12 cellular contexts compared by ENCODE assay signal in genomic region chr9:114207034-114207815, GRCh38. TPM values are rescaled to one million over a fixed set of nuclear protein-coding genes. Genes with fewer than 3 reads are reported as not detected.
A peak's percentile ranks its signal among the peaks of the same experiment; 100 is the strongest.
DNase-seq lines count a peak whose midpoint lies in the region; ATAC-seq and TF ChIP-seq lines count a peak whose summit lies in the region.
"Had no signal": no experiment of that assay in that cellular context is flagged by ENCODE, and none has a peak within 500 bp of the region (broad histone marks: within the 10 kb centered on the region; RNA-seq: fewer than 3 reads in every experiment).

No MANE protein-coding gene starts in this region.

- no peak overlapping the region for H2BK12ac ChIP-seq in H9 (ENCODE audit: insufficient read length, low read depth, low read length)

- no peaks in the 10 kb centered on the region for H3K27me3 ChIP-seq in tibial nerve
- H3K27me3 ChIP-seq in H9 (ENCODE audit: insufficient read depth, low read length): no peaks in the 10 kb centered on the region

- no peaks in the 10 kb centered on the region for H4K20me1 ChIP-seq in H9 (ENCODE audit: control insufficient read depth, insufficient read depth, insufficient read length)

- no peak overlapping the region for H3K4me3 Mint-ChIP-seq in H9
- H3K4me3 Mint-ChIP-seq: neural crest cell had no signal

- no peak overlapping the region for H2BK120ac ChIP-seq in H9 (ENCODE audit: low read depth, low read length, poor library complexity, severe bottlenecking)

- H4K5ac ChIP-seq in H9 (ENCODE audit: insufficient read length, low read depth, low read length): no peak overlapping the region

- TF ChIP-seq EP300 in tibial nerve (IDR thresholded peaks at IDR 0.05): no peak

- DNase-seq in DMS53 (lab: John Stamatoyannopoulos, UW) (peak; percentile 13), DMS53 treated with DMSO at 0.1 percent for 48 hours (lab: John Stamatoyannopoulos, UW; ENCODE audit: unreplicated experiment) (no peak), coronary artery (ENCODE audit: low spot score) (no peak), kidney tubule cell (ENCODE audit: low spot score) (peak; percentile 74), tibial nerve (ENCODE audit: low spot score in 2 of 2) (no peak), H9 (no peak)
- DNase-seq in stimulated activated CD4-positive, alpha-beta T cell treated with anti-CD3 and anti-CD28 coated beads, Interleukin-1b, Interleukin-23, amount 100 ng/mL, for 48 hours: no peak
- DNase-seq: 8988T, activated gamma-delta T cell treated with Interleukin-2 at 50 U/mL for 16 hours, erythroblast had no signal

- no peak overlapping the region for H3K9ac ChIP-seq in H9 (ENCODE audit: extremely low read depth, insufficient read length, low read length)

- no peak overlapping the region for H3K4ac ChIP-seq in H9 (ENCODE audit: low read depth, low read length)

- H3K27me3 Mint-ChIP-seq in H9 (ENCODE audit: low read depth): no peaks in the 10 kb centered on the region

- no peak overlapping the region for H4K8ac ChIP-seq in H9 (replicated peaks; ENCODE audit: insufficient read length, low read depth, low read length)

- H3K14ac ChIP-seq in H9 (ENCODE audit: insufficient read depth, low read length): no peak overlapping the region

- no peak overlapping the region for H2BK15ac ChIP-seq in H9 (ENCODE audit: low read depth, low read length)

- no peak overlapping the region for H3K56ac ChIP-seq in H9 (ENCODE audit: insufficient read length, low read depth, low read length)

- TF ChIP-seq CTCF in coronary artery (IDR thresholded peaks at IDR 0.05) (no peak), tibial nerve (IDR thresholded peaks at IDR 0.05) (no peak), H9 (conservative IDR thresholded peaks at IDR 0.05) (no peak)

- no peak overlapping the region for H3K18ac ChIP-seq in H9 (ENCODE audit: insufficient read length, low read depth, low read length)

- no peaks in the 10 kb centered on the region for H3K79me1 ChIP-seq in H9 (ENCODE audit: insufficient read depth, low read depth, low read length, poor library complexity, severe bottlenecking)

- peak overlapping the region in 1 of 3 experiments; percentile 23; a peak in 3 of 7 replicates for H3K27ac Mint-ChIP-seq in H9

- H3K23ac ChIP-seq in H9 (ENCODE audit: insufficient read length, low read depth, low read length): no peak overlapping the region

- no peaks in the 10 kb centered on the region for H3K9me3 Mint-ChIP-seq in H9
- H3K9me3 Mint-ChIP-seq: neural crest cell had no signal

- H2AK5ac ChIP-seq in H9 (ENCODE audit: insufficient read length, low read length): no peak overlapping the region

- H2BK20ac ChIP-seq in H9 (ENCODE audit: low read depth, low read length, poor library complexity, severe bottlenecking): no peak overlapping the region

- H3K4me1 Mint-ChIP-seq in H9: peaks cover 15 to 34% of the 10 kb centered on the region in 2 experiments

- 54 to 56% methylated on average over 9 of the region's 9 CpGs for WGBS in tibial nerve, 2 donors
- WGBS in H9 (ENCODE audit: extremely low coverage, insufficient read length, low lambda C conversion rate): no CpG with 5 or more reads among the region's 9 CpGs

- peaks cover 0 to 14% (median 0%) of the 10 kb centered on the region in 3 experiments; a peak in 3 of 7 replicates for H3K36me3 Mint-ChIP-seq in H9 (ENCODE audit: insufficient read depth in 1 of 3, low read depth in 3 of 3)

- H3K4me3 ChIP-seq in coronary artery (no peak overlapping the region), tibial nerve (no peak overlapping the region)

- no peaks in the 10 kb centered on the region for H3K23me2 ChIP-seq in H9 (ENCODE audit: insufficient read length, low read depth, low read length, poor library complexity, severe bottlenecking)

- no peak overlapping the region for H2BK5ac ChIP-seq in H9 (ENCODE audit: insufficient read length, low read length)

- H2AFZ ChIP-seq in H9 (ENCODE audit: low read length): no peak overlapping the region

- H3K79me2 ChIP-seq in H9 (ENCODE audit: insufficient read depth, low read length): no peaks in the 10 kb centered on the region

- H3K9me3 ChIP-seq in tibial nerve (no peaks in the 10 kb centered on the region), H9 (ENCODE audit: control insufficient read depth, low read depth, low read length) (no peaks in the 10 kb centered on the region)

- H3K4me1 ChIP-seq in tibial nerve: peaks cover 0 to 36% (median 20%) of the 10 kb centered on the region in 4 donors
- no peaks in the 10 kb centered on the region for H3K4me1 ChIP-seq in H9 (ENCODE audit: insufficient read depth, low read length)

- H3K4me2 ChIP-seq in H9 (ENCODE audit: insufficient read depth, insufficient read length, low read length): no peak overlapping the region

- peaks cover 0 to 38% (median 0%) of the 10 kb centered on the region in 3 donors for H3K36me3 ChIP-seq in tibial nerve

- no peak for ATAC-seq in GM21447 (IDR thresholded peaks at IDR 0.05; ENCODE audit: unreplicated experiment)

- H4K91ac ChIP-seq in H9 (ENCODE audit: insufficient read length, low read depth, low read length): no peak overlapping the region

- TF ChIP-seq POLR2A in tibial nerve (IDR thresholded peaks at IDR 0.05): no peak

- peak overlapping the region; percentile 21 to 84 for H3K27ac ChIP-seq in coronary artery
- peak overlapping the region in 3 of 4 donors; percentile 8 to 86 (median 83) for H3K27ac ChIP-seq in tibial nerve
- H3K27ac ChIP-seq in H9 (ENCODE audit: insufficient read length, low read depth, low read length): no peak overlapping the region

- no peak overlapping the region for H3T11ph ChIP-seq in H9 (ENCODE audit: low read length)

RNA-seq across cellular contexts. Expression of gene COL27A1, which starts 51.9 kb away (rescaled TPM):
- total RNA-seq in tibial nerve (10 to 100 TPM; 14.9 to 55.8 (median 27.7) TPM), H9 (2021) (17.5 and 17.9 TPM in 2 replicates)

Comparison
In these comparisons a context has a peak if more than half of its experiments do, and no peak if none do; other contexts are left out.
1. DNase-seq: peak in DMS53 (single experiment) and kidney tubule cell (single experiment); none in DMS53 treated with DMSO at 0.1 percent for 48 hours (single experiment), coronary artery (single experiment), tibial nerve (0 of 2), stimulated activated CD4-positive, alpha-beta T cell treated with anti-CD3 and anti-CD28 coated beads, Interleukin-1b, Interleukin-23, amount 100 ng/mL, for 48 hours (single experiment) and H9 (single experiment).